In the genomic region with DNA sequence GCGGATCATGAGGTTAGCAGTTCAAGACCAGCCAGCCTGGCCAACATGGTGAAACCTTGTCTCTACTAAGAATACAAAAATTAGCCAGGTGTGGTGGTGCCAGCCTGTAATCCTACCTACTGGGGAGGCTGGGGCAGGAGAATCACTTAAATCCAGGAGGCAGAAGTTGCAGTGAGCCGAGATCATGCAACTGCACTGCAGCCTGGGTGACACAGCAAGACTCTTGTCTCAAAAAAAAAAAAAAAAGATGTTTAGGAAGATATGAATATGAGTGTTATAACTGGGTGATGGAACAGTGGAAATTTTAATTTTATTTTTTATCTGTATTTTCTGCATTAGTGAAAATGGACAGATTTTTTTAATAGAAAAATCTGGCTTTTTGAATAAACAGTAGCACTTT, we compare ENCODE assay signal across 32 cellular contexts.
"Had no signal": no experiment of that assay in that cellular context is flagged by ENCODE, and none has a peak within 500 bp of the region (broad histone marks: within the 10 kb centered on the region; RNA-seq: fewer than 3 reads in every experiment).

No MANE protein-coding gene starts in this region.

- H3K27ac ChIP-seq: ascending aorta, coronary artery, esophagus muscularis mucosa, foreskin keratinocyte, gastroesophageal sphincter, heart right ventricle, WERI-Rb-1 had no signal

- H3K27me3 ChIP-seq: ascending aorta, dorsolateral prefrontal cortex, esophagus muscularis mucosa, foreskin keratinocyte, gastroesophageal sphincter, heart right ventricle had no signal

- ATAC-seq: activated CD4-positive, CD25-positive, alpha-beta regulatory T cell treated with anti-CD3 and anti-CD28 coated beads, Interleukin-2, amount 50 U/mL, for 24 hours; activated CD8-positive, alpha-beta memory T cell treated with anti-CD3 and anti-CD28 coated beads, Interleukin-2, amount 10 ng/mL, durations not matched to agents 7 days and 5 days; activated CD8-positive, alpha-beta T cell treated with anti-CD3 and anti-CD28 coated beads, Interleukin-2, amount 10 ng/mL, durations not matched to agents 7 days and 5 days; activated naive CD4-positive, alpha-beta T cell treated with anti-CD3 and anti-CD28 coated beads, Interleukin-2, amount 50 U/mL, for 72 hours; foreskin keratinocyte; gastroesophageal sphincter; heart right ventricle; T-cell had no signal

- H3K36me3 ChIP-seq: ascending aorta, esophagus muscularis mucosa, gastroesophageal sphincter, heart right ventricle, WERI-Rb-1 had no signal

- DNase-seq: activated B cell treated with CpG ODN at 0.5 μM for 24 hours; activated CD4-positive, alpha-beta memory T cell treated with anti-CD3 and anti-CD28 coated beads for 36 hours; activated CD4-positive, alpha-beta T cell treated with anti-CD3 and anti-CD28 coated beads, Interleukin-2, amount 10 ng/mL, durations not matched to agents 24 days and 14 days; activated CD8-positive, alpha-beta memory T cell treated with anti-CD3 and anti-CD28 coated beads, Interleukin-2, amount 10 ng/mL, durations not matched to agents 7 days and 5 days; activated CD8-positive, alpha-beta memory T cell treated with anti-CD3 and anti-CD28 coated beads, Interleukin-2, amount 50 U/mL, for 4 hours; activated CD8-positive, alpha-beta T cell treated with anti-CD3 and anti-CD28 coated beads, Interleukin-2, amount 10 ng/mL, durations not matched to agents 7 days and 5 days; activated gamma-delta T cell; activated naive CD4-positive, alpha-beta T cell; activated naive CD4-positive, alpha-beta T cell treated with anti-CD3 and anti-CD28 coated beads, Interleukin-2, amount 10 ng/mL, durations not matched to agents 7 days and 5 days; activated naive CD8-positive, alpha-beta T cell treated with anti-CD3 and anti-CD28 coated beads, Interleukin-2, amount 10 ng/mL, durations not matched to agents 7 days and 5 days; activated T-cell treated with anti-CD3 and anti-CD28 coated beads, Interleukin-2, amount 50 U/mL, for 1 hour; activated T-cell treated with anti-CD3 and anti-CD28 coated beads, Interleukin-2, amount 50 U/mL, for 48 hours; dorsolateral prefrontal cortex; effector memory CD4-positive, alpha-beta T cell; endodermal cell; foreskin keratinocyte; heart right ventricle; T-cell; T1000; WERI-Rb-1 had no signal

- H3K27me3 Mint-ChIP-seq: activated B cell treated with CpG ODN at 0.5 μM for 24 hours; activated CD4-positive, alpha-beta memory T cell treated with anti-CD3 and anti-CD28 coated beads for 36 hours; activated CD4-positive, alpha-beta T cell treated with anti-CD3 and anti-CD28 coated beads, Interleukin-2, amount 10 ng/mL, durations not matched to agents 24 days and 14 days; activated CD8-positive, alpha-beta memory T cell treated with anti-CD3 and anti-CD28 coated beads, Interleukin-2, amount 10 ng/mL, durations not matched to agents 7 days and 5 days; activated naive CD4-positive, alpha-beta T cell treated with anti-CD3 and anti-CD28 coated beads, Interleukin-2, amount 10 ng/mL, durations not matched to agents 7 days and 5 days; activated naive CD8-positive, alpha-beta T cell treated with anti-CD3 and anti-CD28 coated beads, Interleukin-2, amount 10 ng/mL, durations not matched to agents 7 days and 5 days; brain; central memory CD8-positive, alpha-beta T cell; dendritic cell treated with granulocyte-macrophage colony-stimulating factor and Interleukin-4, amounts not matched to agents 40 ng/mL and 50 ng/mL, for 4 days; T-cell had no signal

- H3K4me3 ChIP-seq: ascending aorta, coronary artery, dorsolateral prefrontal cortex, esophagus muscularis mucosa, gastroesophageal sphincter, heart right ventricle had no signal

- H3K9me3 ChIP-seq: ascending aorta, esophagus muscularis mucosa, gastroesophageal sphincter, heart right ventricle had no signal

- H3K27ac Mint-ChIP-seq: activated B cell treated with CpG ODN at 0.5 μM for 24 hours; activated CD4-positive, alpha-beta memory T cell treated with anti-CD3 and anti-CD28 coated beads for 36 hours; activated CD4-positive, alpha-beta T cell treated with anti-CD3 and anti-CD28 coated beads, Interleukin-2, amount 10 ng/mL, durations not matched to agents 24 days and 14 days; activated CD8-positive, alpha-beta memory T cell treated with anti-CD3 and anti-CD28 coated beads, Interleukin-2, amount 10 ng/mL, durations not matched to agents 7 days and 5 days; activated CD8-positive, alpha-beta T cell treated with anti-CD3 and anti-CD28 coated beads, Interleukin-2, amount 10 ng/mL, durations not matched to agents 7 days and 5 days; activated naive CD4-positive, alpha-beta T cell treated with anti-CD3 and anti-CD28 coated beads, Interleukin-2, amount 10 ng/mL, durations not matched to agents 7 days and 5 days; activated naive CD4-positive, alpha-beta T cell treated with anti-CD3 and anti-CD28 coated beads, Interleukin-2, amount 50 U/mL, for 72 hours; activated naive CD8-positive, alpha-beta T cell treated with anti-CD3 and anti-CD28 coated beads, Interleukin-2, amount 10 ng/mL, durations not matched to agents 7 days and 5 days; activated T-helper 1 cell treated with anti-CD3 and anti-CD28 coated beads, Interleukin-12 subunit alpha, Interleukin-12 subunit beta, Interleukin-2, Interleukin-4 antibody, amounts not matched to agents 30 ng/mL and 10 ng/mL and 1 ng/mL, durations not matched to agents 14 hours and 24 hours and 36 hours; brain; dendritic cell treated with granulocyte-macrophage colony-stimulating factor and Interleukin-4, amounts not matched to agents 40 ng/mL and 50 ng/mL, for 4 days; endodermal cell; T-cell; T-helper 1 cell treated with Interleukin-12 subunit alpha and Interleukin-12 subunit beta and Interleukin-4 antibody, amounts not matched to agents 30 μg/mL and 1 μg/mL, for 36 hours; T-helper 2 cell treated with Interferon-gamma antibody and Interleukin-4, amounts not matched to agents 5 μg/mL and 100 μg/mL, for 36 hours had no signal

- H3K4me1 ChIP-seq: foreskin keratinocyte had no signal

- H3K4me3 Mint-ChIP-seq: activated B cell treated with CpG ODN at 0.5 μM for 24 hours; activated CD4-positive, alpha-beta memory T cell treated with anti-CD3 and anti-CD28 coated beads for 36 hours; activated CD4-positive, alpha-beta T cell treated with anti-CD3 and anti-CD28 coated beads, Interleukin-2, amount 10 ng/mL, durations not matched to agents 24 days and 14 days; activated CD8-positive, alpha-beta memory T cell treated with anti-CD3 and anti-CD28 coated beads, Interleukin-2, amount 10 ng/mL, durations not matched to agents 7 days and 5 days; activated CD8-positive, alpha-beta T cell treated with anti-CD3 and anti-CD28 coated beads, Interleukin-2, amount 10 ng/mL, durations not matched to agents 7 days and 5 days; activated naive CD4-positive, alpha-beta T cell treated with anti-CD3 and anti-CD28 coated beads, Interleukin-2, amount 10 ng/mL, durations not matched to agents 7 days and 5 days; activated naive CD8-positive, alpha-beta T cell treated with anti-CD3 and anti-CD28 coated beads, Interleukin-2, amount 10 ng/mL, durations not matched to agents 7 days and 5 days; activated T-helper 1 cell treated with anti-CD3 and anti-CD28 coated beads, Interleukin-12 subunit alpha, Interleukin-12 subunit beta, Interleukin-2, Interleukin-4 antibody, amounts not matched to agents 30 ng/mL and 10 ng/mL and 1 ng/mL, durations not matched to agents 14 hours and 24 hours and 36 hours; brain; central memory CD8-positive, alpha-beta T cell; dendritic cell treated with granulocyte-macrophage colony-stimulating factor and Interleukin-4, amounts not matched to agents 40 ng/mL and 50 ng/mL, for 4 days; endodermal cell; T-cell; T-helper 1 cell treated with Interleukin-12 subunit alpha and Interleukin-12 subunit beta and Interleukin-4 antibody, amounts not matched to agents 30 μg/mL and 1 μg/mL, for 36 hours; T-helper 2 cell treated with Interferon-gamma antibody and Interleukin-4, amounts not matched to agents 5 μg/mL and 100 μg/mL, for 36 hours had no signal

- H3K36me3 Mint-ChIP-seq: activated naive CD4-positive, alpha-beta T cell treated with anti-CD3 and anti-CD28 coated beads, Interleukin-2, amount 50 U/mL, for 72 hours had no signal
